1 cellular context compared by ENCODE assay signal in genomic region chr19:47112664-47113445, GRCh38.
TF ChIP-seq lines count a peak whose summit lies in the region.

No MANE protein-coding gene starts in this region.

TF ChIP-seq in HepG2, 621 proteins besides CTCF, POLR2A, EP300 and RAD21 (continued from another document and continues in another):
- peak; percentile 65; the same call in 1 of the 2 replicates for TF ChIP-seq ZNF576 (CRISPR knock-in tag; IDR thresholded peaks at IDR 0.05)
- TF ChIP-seq ZNF335 (CRISPR knock-in tag; IDR thresholded peaks at IDR 0.05), result peak; percentile 31
- TF ChIP-seq HNF4A (CRISPR knock-in tag; IDR thresholded peaks at IDR 0.05), result no peak
- no peak for TF ChIP-seq NPAS2 (CRISPR knock-in tag; IDR thresholded peaks at IDR 0.05; ENCODE audit: borderline replicate concordance)
- TF ChIP-seq ZNF615 (CRISPR knock-in tag; IDR thresholded peaks at IDR 0.05; ENCODE audit: borderline replicate concordance), result no peak
- peak; percentile 14; the same call in 1 of the 2 replicates for TF ChIP-seq ZNF850 (CRISPR knock-in tag; conservative IDR thresholded peaks at IDR 0.05)
- TF ChIP-seq NCOR1 (IDR thresholded peaks at IDR 0.05; ENCODE audit: borderline replicate concordance, low read length), result 0 out of 2 replicates have a peak, but pooled peaks have one; percentile 27
- no peak for TF ChIP-seq SKI (IDR thresholded peaks at IDR 0.05; ENCODE audit: partially characterized antibody)
- TF ChIP-seq POLR2AphosphoS5 (IDR thresholded peaks at IDR 0.05; ENCODE audit: low read depth, low read length), result peak; percentile 82
- no peak for TF ChIP-seq MTF2 (CRISPR knock-in tag; IDR thresholded peaks at IDR 0.05; ENCODE audit: borderline replicate concordance)
- no peak for TF ChIP-seq RCOR2 (CRISPR knock-in tag; IDR thresholded peaks at IDR 0.05)
- TF ChIP-seq ZNF232 (CRISPR knock-in tag; IDR thresholded peaks at IDR 0.05; ENCODE audit: borderline replicate concordance), result 0 out of 2 replicates have a peak, but pooled peaks have one; percentile 79
- peak; percentile 66; the same call in 1 of the 2 replicates for TF ChIP-seq KMT2B (CRISPR knock-in tag; IDR thresholded peaks at IDR 0.05)
- TF ChIP-seq ZFY (CRISPR knock-in tag; IDR thresholded peaks at IDR 0.05), result peak; percentile 92
- TF ChIP-seq, protein P1, sequence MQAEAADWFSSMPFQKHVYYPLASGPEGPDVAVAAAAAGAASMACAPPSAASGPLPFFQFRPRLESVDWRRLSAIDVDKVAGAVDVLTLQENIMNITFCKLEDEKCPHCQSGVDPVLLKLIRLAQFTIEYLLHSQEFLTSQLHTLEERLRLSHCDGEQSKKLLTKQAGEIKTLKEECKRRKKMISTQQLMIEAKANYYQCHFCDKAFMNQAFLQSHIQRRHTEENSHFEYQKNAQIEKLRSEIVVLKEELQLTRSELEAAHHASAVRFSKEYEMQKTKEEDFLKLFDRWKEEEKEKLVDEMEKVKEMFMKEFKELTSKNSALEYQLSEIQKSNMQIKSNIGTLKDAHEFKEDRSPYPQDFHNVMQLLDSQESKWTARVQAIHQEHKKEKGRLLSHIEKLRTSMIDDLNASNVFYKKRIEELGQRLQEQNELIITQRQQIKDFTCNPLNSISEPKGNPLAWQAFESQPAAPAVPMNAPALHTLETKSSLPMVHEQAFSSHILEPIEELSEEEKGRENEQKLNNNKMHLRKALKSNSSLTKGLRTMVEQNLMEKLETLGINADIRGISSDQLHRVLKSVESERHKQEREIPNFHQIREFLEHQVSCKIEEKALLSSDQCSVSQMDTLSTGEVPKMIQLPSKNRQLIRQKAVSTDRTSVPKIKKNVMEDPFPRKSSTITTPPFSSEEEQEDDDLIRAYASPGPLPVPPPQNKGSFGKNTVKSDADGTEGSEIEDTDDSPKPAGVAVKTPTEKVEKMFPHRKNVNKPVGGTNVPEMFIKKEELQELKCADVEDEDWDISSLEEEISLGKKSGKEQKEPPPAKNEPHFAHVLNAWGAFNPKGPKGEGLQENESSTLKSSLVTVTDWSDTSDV (CRISPR knock-in tag; IDR thresholded peaks at IDR 0.05), result 0 out of 2 replicates have a peak, but pooled peaks have one; percentile 57
- TF ChIP-seq ZNF562 (CRISPR knock-in tag; IDR thresholded peaks at IDR 0.05; ENCODE audit: borderline replicate concordance), result no peak
- TF ChIP-seq FOXM1 (CRISPR knock-in tag; IDR thresholded peaks at IDR 0.05), result no peak
- no peak for TF ChIP-seq STAG1 (CRISPR knock-in tag; IDR thresholded peaks at IDR 0.05)
- TF ChIP-seq MXD4 (CRISPR knock-in tag; IDR thresholded peaks at IDR 0.05), result no peak; the same call in none of the 2 replicates
- no peak for TF ChIP-seq HNRNPH1 (optimal IDR thresholded peaks at IDR 0.05; ENCODE audit: low read depth, low read length)
- TF ChIP-seq TEF (CRISPR knock-in tag; IDR thresholded peaks at IDR 0.05), result 0 out of 2 replicates have a peak, but pooled peaks have one; percentile 46
- TF ChIP-seq NR1H2 (CRISPR knock-in tag; IDR thresholded peaks at IDR 0.05; ENCODE audit: borderline replicate concordance, low read depth), result no peak
- no peak for TF ChIP-seq HCFC1 (IDR thresholded peaks at IDR 0.05; ENCODE audit: low read depth, low read length)
- TF ChIP-seq ZNF652 (CRISPR knock-in tag; IDR thresholded peaks at IDR 0.05; ENCODE audit: borderline replicate concordance, low read depth), result no peak
- no peak for TF ChIP-seq SYNCRIP (IDR thresholded peaks at IDR 0.05; ENCODE audit: insufficient read depth, low read depth, low read length)
- TF ChIP-seq ZNF614 (CRISPR knock-in tag; IDR thresholded peaks at IDR 0.05; ENCODE audit: borderline replicate concordance), result peak; percentile 81; the same call in 1 of the 2 replicates
- TF ChIP-seq, protein P2, sequence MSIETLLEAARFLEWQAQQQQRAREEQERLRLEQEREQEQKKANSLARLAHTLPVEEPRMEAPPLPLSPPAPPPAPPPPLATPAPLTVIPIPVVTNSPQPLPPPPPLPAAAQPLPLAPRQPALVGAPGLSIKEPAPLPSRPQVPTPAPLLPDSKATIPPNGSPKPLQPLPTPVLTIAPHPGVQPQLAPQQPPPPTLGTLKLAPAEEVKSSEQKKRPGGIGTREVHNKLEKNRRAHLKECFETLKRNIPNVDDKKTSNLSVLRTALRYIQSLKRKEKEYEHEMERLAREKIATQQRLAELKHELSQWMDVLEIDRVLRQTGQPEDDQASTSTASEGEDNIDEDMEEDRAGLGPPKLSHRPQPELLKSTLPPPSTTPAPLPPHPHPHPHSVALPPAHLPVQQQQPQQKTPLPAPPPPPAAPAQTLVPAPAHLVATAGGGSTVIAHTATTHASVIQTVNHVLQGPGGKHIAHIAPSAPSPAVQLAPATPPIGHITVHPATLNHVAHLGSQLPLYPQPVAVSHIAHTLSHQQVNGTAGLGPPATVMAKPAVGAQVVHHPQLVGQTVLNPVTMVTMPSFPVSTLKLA (IDR thresholded peaks at IDR 0.05), result peak; percentile 82
- no peak for TF ChIP-seq SIX1 (CRISPR knock-in tag; IDR thresholded peaks at IDR 0.05; ENCODE audit: borderline replicate concordance)
- TF ChIP-seq ZNF740 (CRISPR knock-in tag; IDR thresholded peaks at IDR 0.05), result no peak; the same call in 1 of the 2 replicates
- TF ChIP-seq RXRB (CRISPR knock-in tag; IDR thresholded peaks at IDR 0.05; ENCODE audit: borderline replicate concordance), result peak; percentile 70
- peak; percentile 88 for TF ChIP-seq KAT8 (CRISPR knock-in tag; IDR thresholded peaks at IDR 0.05)
- TF ChIP-seq, protein P3, sequence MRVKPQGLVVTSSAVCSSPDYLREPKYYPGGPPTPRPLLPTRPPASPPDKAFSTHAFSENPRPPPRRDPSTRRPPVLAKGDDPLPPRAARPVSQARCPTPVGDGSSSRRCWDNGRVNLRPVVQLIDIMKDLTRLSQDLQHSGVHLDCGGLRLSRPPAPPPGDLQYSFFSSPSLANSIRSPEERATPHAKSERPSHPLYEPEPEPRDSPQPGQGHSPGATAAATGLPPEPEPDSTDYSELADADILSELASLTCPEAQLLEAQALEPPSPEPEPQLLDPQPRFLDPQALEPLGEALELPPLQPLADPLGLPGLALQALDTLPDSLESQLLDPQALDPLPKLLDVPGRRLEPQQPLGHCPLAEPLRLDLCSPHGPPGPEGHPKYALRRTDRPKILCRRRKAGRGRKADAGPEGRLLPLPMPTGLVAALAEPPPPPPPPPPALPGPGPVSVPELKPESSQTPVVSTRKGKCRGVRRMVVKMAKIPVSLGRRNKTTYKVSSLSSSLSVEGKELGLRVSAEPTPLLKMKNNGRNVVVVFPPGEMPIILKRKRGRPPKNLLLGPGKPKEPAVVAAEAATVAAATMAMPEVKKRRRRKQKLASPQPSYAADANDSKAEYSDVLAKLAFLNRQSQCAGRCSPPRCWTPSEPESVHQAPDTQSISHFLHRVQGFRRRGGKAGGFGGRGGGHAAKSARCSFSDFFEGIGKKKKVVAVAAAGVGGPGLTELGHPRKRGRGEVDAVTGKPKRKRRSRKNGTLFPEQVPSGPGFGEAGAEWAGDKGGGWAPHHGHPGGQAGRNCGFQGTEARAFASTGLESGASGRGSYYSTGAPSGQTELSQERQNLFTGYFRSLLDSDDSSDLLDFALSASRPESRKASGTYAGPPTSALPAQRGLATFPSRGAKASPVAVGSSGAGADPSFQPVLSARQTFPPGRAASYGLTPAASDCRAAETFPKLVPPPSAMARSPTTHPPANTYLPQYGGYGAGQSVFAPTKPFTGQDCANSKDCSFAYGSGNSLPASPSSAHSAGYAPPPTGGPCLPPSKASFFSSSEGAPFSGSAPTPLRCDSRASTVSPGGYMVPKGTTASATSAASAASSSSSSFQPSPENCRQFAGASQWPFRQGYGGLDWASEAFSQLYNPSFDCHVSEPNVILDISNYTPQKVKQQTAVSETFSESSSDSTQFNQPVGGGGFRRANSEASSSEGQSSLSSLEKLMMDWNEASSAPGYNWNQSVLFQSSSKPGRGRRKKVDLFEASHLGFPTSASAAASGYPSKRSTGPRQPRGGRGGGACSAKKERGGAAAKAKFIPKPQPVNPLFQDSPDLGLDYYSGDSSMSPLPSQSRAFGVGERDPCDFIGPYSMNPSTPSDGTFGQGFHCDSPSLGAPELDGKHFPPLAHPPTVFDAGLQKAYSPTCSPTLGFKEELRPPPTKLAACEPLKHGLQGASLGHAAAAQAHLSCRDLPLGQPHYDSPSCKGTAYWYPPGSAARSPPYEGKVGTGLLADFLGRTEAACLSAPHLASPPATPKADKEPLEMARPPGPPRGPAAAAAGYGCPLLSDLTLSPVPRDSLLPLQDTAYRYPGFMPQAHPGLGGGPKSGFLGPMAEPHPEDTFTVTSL (CRISPR knock-in tag; IDR thresholded peaks at IDR 0.05; ENCODE audit: borderline replicate concordance), result 0 out of 2 replicates have a peak, but pooled peaks have one; percentile 15
- TF ChIP-seq ZNF761 (CRISPR knock-in tag; conservative IDR thresholded peaks at IDR 0.05), result no peak
- TF ChIP-seq PAX8 (CRISPR knock-in tag; IDR thresholded peaks at IDR 0.05; ENCODE audit: borderline replicate concordance), result no peak
- no peak; the same call in 1 of the 2 replicates for TF ChIP-seq ISX (CRISPR knock-in tag; conservative IDR thresholded peaks at IDR 0.05)
- no peak for TF ChIP-seq HOMEZ (CRISPR knock-in tag; IDR thresholded peaks at IDR 0.05; ENCODE audit: low read depth)
- TF ChIP-seq, protein P4, sequence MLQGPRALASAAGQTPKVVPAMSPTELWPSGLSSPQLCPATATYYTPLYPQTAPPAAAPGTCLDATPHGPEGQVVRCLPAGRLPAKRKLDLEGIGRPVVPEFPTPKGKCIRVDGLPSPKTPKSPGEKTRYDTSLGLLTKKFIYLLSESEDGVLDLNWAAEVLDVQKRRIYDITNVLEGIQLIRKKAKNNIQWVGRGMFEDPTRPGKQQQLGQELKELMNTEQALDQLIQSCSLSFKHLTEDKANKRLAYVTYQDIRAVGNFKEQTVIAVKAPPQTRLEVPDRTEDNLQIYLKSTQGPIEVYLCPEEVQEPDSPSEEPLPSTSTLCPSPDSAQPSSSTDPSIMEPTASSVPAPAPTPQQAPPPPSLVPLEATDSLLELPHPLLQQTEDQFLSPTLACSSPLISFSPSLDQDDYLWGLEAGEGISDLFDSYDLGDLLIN (CRISPR knock-in tag; IDR thresholded peaks at IDR 0.05; ENCODE audit: borderline replicate concordance), result no peak
- no peak for TF ChIP-seq RFX3 (CRISPR knock-in tag; IDR thresholded peaks at IDR 0.05)
- TF ChIP-seq, protein P5, sequence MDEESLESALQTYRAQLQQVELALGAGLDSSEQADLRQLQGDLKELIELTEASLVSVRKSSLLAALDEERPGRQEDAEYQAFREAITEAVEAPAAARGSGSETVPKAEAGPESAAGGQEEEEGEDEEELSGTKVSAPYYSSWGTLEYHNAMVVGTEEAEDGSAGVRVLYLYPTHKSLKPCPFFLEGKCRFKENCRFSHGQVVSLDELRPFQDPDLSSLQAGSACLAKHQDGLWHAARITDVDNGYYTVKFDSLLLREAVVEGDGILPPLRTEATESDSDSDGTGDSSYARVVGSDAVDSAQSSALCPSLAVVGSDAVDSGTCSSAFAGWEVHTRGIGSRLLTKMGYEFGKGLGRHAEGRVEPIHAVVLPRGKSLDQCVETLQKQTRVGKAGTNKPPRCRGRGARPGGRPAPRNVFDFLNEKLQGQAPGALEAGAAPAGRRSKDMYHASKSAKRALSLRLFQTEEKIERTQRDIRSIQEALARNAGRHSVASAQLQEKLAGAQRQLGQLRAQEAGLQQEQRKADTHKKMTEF (CRISPR knock-in tag; IDR thresholded peaks at IDR 0.05), result peak; percentile 61; the same call in 1 of the 2 replicates
- peak; percentile 66 for TF ChIP-seq ZNF547 (CRISPR knock-in tag; IDR thresholded peaks at IDR 0.05)
- peak; percentile 90; the same call in 1 of the 2 replicates for TF ChIP-seq ZNF20 (CRISPR knock-in tag; IDR thresholded peaks at IDR 0.05)
- peak; percentile 57 for TF ChIP-seq XRCC5 (optimal IDR thresholded peaks at IDR 0.05; ENCODE audit: low read length)
- no peak for TF ChIP-seq KDM6A (CRISPR knock-in tag; IDR thresholded peaks at IDR 0.05; ENCODE audit: low read depth)
- TF ChIP-seq JUNB (CRISPR knock-in tag; IDR thresholded peaks at IDR 0.05; ENCODE audit: borderline replicate concordance), result 0 out of 2 replicates have a peak, but pooled peaks have one; percentile 13
- no peak; the same call in 1 of the 2 replicates for TF ChIP-seq ZNF878 (CRISPR knock-in tag; IDR thresholded peaks at IDR 0.05)
- TF ChIP-seq CSRNP2 (CRISPR knock-in tag; conservative IDR thresholded peaks at IDR 0.05; ENCODE audit: low read depth), result no peak
- no peak for TF ChIP-seq ZNF230 (CRISPR knock-in tag; IDR thresholded peaks at IDR 0.05)
- TF ChIP-seq ZBTB38 (CRISPR knock-in tag; IDR thresholded peaks at IDR 0.05), result peak; percentile 64; the same call in 1 of the 2 replicates
- TF ChIP-seq TOPORS (CRISPR knock-in tag; IDR thresholded peaks at IDR 0.05), result 0 out of 2 replicates have a peak, but pooled peaks have one; percentile 48
- no peak for TF ChIP-seq ZNF432 (CRISPR knock-in tag; IDR thresholded peaks at IDR 0.05; ENCODE audit: borderline replicate concordance)
- no peak for TF ChIP-seq SMYD3 (CRISPR knock-in tag; IDR thresholded peaks at IDR 0.05)
